Comparison of ENCODE assay signal across 1 cellular context in the genomic region with DNA sequence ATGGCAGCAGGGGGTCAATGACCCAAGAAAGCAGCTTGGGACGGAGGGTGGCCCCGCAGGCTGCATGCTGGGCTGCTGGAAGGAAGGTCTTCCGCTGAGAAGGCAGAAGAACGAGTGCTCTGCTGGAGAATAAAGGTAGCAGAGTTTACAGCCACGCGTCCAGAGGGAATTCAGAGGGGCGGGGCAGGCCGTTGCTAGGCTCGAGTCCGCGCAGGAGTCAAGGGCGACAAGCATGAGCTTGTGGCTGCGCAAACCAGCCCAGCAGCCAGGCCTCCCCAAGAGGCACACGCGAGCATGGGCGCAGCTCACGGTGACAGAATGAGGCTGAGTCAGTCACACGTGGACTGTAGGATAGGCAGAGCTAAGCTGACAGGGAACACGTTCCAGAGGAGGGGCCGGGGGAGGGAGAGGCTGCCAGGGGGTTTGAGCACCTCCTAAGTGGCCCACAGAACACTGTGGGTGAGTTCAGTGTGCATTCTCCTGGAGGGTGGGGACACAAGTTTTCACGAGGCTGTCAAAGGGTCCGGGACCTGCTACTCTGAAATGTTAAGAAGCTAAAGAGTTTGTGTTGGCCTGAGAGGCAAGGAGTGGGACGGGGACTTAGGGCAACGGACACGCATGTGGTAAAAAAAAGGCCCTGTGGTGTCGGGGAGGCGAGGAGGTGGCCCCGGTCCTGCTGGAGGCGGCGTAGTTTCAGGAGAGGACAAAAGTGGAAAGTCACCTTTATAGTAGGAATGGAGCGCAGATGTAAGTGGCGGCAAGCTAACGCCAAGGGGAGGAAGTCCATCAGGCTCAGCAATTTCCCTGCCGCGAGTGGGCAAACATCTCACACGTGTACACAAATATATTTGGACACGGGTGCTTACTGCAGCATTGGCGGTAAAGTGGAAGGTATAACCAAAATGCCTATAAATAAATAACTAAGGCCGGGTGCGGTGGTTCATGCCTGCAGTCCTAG.
A peak's percentile ranks its signal among the peaks of the same experiment; 100 is the strongest.
TF ChIP-seq lines count a peak whose summit lies in the region.

No MANE protein-coding gene starts in this region.

TF ChIP-seq in K562, 482 proteins besides CTCF, POLR2A, EP300 and RAD21 (continued from another document and continues in another):
- TF ChIP-seq, protein P1, sequence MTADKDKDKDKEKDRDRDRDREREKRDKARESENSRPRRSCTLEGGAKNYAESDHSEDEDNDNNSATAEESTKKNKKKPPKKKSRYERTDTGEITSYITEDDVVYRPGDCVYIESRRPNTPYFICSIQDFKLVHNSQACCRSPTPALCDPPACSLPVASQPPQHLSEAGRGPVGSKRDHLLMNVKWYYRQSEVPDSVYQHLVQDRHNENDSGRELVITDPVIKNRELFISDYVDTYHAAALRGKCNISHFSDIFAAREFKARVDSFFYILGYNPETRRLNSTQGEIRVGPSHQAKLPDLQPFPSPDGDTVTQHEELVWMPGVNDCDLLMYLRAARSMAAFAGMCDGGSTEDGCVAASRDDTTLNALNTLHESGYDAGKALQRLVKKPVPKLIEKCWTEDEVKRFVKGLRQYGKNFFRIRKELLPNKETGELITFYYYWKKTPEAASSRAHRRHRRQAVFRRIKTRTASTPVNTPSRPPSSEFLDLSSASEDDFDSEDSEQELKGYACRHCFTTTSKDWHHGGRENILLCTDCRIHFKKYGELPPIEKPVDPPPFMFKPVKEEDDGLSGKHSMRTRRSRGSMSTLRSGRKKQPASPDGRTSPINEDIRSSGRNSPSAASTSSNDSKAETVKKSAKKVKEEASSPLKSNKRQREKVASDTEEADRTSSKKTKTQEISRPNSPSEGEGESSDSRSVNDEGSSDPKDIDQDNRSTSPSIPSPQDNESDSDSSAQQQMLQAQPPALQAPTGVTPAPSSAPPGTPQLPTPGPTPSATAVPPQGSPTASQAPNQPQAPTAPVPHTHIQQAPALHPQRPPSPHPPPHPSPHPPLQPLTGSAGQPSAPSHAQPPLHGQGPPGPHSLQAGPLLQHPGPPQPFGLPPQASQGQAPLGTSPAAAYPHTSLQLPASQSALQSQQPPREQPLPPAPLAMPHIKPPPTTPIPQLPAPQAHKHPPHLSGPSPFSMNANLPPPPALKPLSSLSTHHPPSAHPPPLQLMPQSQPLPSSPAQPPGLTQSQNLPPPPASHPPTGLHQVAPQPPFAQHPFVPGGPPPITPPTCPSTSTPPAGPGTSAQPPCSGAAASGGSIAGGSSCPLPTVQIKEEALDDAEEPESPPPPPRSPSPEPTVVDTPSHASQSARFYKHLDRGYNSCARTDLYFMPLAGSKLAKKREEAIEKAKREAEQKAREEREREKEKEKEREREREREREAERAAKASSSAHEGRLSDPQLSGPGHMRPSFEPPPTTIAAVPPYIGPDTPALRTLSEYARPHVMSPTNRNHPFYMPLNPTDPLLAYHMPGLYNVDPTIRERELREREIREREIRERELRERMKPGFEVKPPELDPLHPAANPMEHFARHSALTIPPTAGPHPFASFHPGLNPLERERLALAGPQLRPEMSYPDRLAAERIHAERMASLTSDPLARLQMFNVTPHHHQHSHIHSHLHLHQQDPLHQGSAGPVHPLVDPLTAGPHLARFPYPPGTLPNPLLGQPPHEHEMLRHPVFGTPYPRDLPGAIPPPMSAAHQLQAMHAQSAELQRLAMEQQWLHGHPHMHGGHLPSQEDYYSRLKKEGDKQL (CRISPR knock-in tag; IDR thresholded peaks at IDR 0.05; ENCODE audit: borderline replicate concordance), result 0 out of 2 replicates have a peak, but pooled peaks have one; percentile 27
- TF ChIP-seq ZNF583 (CRISPR knock-in tag; IDR thresholded peaks at IDR 0.05), result no peak
- TF ChIP-seq SIN3A (IDR thresholded peaks at IDR 0.05; ENCODE audit: borderline replicate concordance in 2 of 2, control insufficient read depth in 1 of 2, low read depth in 2 of 2, low read length in 2 of 2), result peak in 1 of 2 experiments; percentile 91; a peak in 2 of 4 replicates
- no peak for TF ChIP-seq ZBTB17 (CRISPR knock-in tag; IDR thresholded peaks at IDR 0.05)
- TF ChIP-seq, protein P2, sequence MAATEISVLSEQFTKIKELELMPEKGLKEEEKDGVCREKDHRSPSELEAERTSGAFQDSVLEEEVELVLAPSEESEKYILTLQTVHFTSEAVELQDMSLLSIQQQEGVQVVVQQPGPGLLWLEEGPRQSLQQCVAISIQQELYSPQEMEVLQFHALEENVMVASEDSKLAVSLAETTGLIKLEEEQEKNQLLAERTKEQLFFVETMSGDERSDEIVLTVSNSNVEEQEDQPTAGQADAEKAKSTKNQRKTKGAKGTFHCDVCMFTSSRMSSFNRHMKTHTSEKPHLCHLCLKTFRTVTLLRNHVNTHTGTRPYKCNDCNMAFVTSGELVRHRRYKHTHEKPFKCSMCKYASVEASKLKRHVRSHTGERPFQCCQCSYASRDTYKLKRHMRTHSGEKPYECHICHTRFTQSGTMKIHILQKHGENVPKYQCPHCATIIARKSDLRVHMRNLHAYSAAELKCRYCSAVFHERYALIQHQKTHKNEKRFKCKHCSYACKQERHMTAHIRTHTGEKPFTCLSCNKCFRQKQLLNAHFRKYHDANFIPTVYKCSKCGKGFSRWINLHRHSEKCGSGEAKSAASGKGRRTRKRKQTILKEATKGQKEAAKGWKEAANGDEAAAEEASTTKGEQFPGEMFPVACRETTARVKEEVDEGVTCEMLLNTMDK (IDR thresholded peaks at IDR 0.05; ENCODE audit: borderline replicate concordance, insufficient read depth, low read depth, low read length, poor library complexity, severe bottlenecking), result no peak
- peak; percentile 38 for TF ChIP-seq KDM5B (IDR thresholded peaks at IDR 0.05; ENCODE audit: insufficient replicate concordance, low read depth, low read length)
- TF ChIP-seq, protein P3, sequence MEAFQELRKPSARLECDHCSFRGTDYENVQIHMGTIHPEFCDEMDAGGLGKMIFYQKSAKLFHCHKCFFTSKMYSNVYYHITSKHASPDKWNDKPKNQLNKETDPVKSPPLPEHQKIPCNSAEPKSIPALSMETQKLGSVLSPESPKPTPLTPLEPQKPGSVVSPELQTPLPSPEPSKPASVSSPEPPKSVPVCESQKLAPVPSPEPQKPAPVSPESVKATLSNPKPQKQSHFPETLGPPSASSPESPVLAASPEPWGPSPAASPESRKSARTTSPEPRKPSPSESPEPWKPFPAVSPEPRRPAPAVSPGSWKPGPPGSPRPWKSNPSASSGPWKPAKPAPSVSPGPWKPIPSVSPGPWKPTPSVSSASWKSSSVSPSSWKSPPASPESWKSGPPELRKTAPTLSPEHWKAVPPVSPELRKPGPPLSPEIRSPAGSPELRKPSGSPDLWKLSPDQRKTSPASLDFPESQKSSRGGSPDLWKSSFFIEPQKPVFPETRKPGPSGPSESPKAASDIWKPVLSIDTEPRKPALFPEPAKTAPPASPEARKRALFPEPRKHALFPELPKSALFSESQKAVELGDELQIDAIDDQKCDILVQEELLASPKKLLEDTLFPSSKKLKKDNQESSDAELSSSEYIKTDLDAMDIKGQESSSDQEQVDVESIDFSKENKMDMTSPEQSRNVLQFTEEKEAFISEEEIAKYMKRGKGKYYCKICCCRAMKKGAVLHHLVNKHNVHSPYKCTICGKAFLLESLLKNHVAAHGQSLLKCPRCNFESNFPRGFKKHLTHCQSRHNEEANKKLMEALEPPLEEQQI (IDR thresholded peaks at IDR 0.05), result no peak
- no peak for TF ChIP-seq HEY1 (CRISPR knock-in tag; IDR thresholded peaks at IDR 0.05; ENCODE audit: borderline replicate concordance)
- TF ChIP-seq, protein P4, sequence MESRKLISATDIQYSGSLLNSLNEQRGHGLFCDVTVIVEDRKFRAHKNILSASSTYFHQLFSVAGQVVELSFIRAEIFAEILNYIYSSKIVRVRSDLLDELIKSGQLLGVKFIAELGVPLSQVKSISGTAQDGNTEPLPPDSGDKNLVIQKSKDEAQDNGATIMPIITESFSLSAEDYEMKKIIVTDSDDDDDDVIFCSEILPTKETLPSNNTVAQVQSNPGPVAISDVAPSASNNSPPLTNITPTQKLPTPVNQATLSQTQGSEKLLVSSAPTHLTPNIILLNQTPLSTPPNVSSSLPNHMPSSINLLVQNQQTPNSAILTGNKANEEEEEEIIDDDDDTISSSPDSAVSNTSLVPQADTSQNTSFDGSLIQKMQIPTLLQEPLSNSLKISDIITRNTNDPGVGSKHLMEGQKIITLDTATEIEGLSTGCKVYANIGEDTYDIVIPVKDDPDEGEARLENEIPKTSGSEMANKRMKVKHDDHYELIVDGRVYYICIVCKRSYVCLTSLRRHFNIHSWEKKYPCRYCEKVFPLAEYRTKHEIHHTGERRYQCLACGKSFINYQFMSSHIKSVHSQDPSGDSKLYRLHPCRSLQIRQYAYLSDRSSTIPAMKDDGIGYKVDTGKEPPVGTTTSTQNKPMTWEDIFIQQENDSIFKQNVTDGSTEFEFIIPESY (CRISPR knock-in tag; IDR thresholded peaks at IDR 0.05), result peak; percentile 85
- TF ChIP-seq ZNF143 (CRISPR knock-in tag; IDR thresholded peaks at IDR 0.05), result no peak
- no peak for TF ChIP-seq HDAC3 (IDR thresholded peaks at IDR 0.05; ENCODE audit: borderline replicate concordance, partially characterized antibody)
- peak; percentile 30; the same call in 1 of the 2 replicates for TF ChIP-seq DPF2 (IDR thresholded peaks at IDR 0.05)
- TF ChIP-seq RBM14 (IDR thresholded peaks at IDR 0.05; ENCODE audit: borderline replicate concordance, insufficient read depth, low read depth, low read length), result no peak
- TF ChIP-seq, protein P5, sequence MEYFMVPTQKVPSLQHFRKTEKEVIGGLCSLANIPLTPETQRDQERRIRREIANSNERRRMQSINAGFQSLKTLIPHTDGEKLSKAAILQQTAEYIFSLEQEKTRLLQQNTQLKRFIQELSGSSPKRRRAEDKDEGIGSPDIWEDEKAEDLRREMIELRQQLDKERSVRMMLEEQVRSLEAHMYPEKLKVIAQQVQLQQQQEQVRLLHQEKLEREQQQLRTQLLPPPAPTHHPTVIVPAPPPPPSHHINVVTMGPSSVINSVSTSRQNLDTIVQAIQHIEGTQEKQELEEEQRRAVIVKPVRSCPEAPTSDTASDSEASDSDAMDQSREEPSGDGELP (CRISPR knock-in tag; IDR thresholded peaks at IDR 0.05; ENCODE audit: borderline replicate concordance), result peak; percentile 79; the same call in 1 of the 2 replicates
- no peak for TF ChIP-seq SLC30A9 (CRISPR knock-in tag; IDR thresholded peaks at IDR 0.05)
- TF ChIP-seq TAF1 (IDR thresholded peaks at IDR 0.05; ENCODE audit: control insufficient read depth, extremely low read depth, insufficient read depth, low read length, severe bottlenecking), result no peak
- no peak for TF ChIP-seq ZNF239 (CRISPR knock-in tag; IDR thresholded peaks at IDR 0.05)
- TF ChIP-seq, protein P6, sequence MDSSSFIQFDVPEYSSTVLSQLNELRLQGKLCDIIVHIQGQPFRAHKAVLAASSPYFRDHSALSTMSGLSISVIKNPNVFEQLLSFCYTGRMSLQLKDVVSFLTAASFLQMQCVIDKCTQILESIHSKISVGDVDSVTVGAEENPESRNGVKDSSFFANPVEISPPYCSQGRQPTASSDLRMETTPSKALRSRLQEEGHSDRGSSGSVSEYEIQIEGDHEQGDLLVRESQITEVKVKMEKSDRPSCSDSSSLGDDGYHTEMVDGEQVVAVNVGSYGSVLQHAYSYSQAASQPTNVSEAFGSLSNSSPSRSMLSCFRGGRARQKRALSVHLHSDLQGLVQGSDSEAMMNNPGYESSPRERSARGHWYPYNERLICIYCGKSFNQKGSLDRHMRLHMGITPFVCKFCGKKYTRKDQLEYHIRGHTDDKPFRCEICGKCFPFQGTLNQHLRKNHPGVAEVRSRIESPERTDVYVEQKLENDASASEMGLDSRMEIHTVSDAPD (CRISPR knock-in tag; IDR thresholded peaks at IDR 0.05), result no peak
- no peak for TF ChIP-seq ZNF699 (CRISPR knock-in tag; IDR thresholded peaks at IDR 0.05; ENCODE audit: insufficient replicate concordance)
- no peak for TF ChIP-seq NELFE (IDR thresholded peaks at IDR 0.05; ENCODE audit: insufficient read depth, insufficient read length)
- TF ChIP-seq, protein P7, sequence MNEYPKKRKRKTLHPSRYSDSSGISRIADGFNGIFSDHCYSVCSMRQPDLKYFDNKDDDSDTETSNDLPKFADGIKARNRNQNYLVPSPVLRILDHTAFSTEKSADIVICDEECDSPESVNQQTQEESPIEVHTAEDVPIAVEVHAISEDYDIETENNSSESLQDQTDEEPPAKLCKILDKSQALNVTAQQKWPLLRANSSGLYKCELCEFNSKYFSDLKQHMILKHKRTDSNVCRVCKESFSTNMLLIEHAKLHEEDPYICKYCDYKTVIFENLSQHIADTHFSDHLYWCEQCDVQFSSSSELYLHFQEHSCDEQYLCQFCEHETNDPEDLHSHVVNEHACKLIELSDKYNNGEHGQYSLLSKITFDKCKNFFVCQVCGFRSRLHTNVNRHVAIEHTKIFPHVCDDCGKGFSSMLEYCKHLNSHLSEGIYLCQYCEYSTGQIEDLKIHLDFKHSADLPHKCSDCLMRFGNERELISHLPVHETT (CRISPR knock-in tag; conservative IDR thresholded peaks at IDR 0.05 in 1 of 2, IDR thresholded peaks at IDR 0.05 in 1 of 2), result peak in 1 of 2 experiments; percentile 63; a peak in 2 of 4 replicates
- no peak for TF ChIP-seq ZNF79 (CRISPR knock-in tag; IDR thresholded peaks at IDR 0.05; ENCODE audit: low read depth)
- TF ChIP-seq ZNF263 (CRISPR knock-in tag; IDR thresholded peaks at IDR 0.05; ENCODE audit: borderline replicate concordance), result no peak; the same call in 1 of the 2 replicates
- no peak for TF ChIP-seq NFE2L1 (tag; IDR thresholded peaks at IDR 0.05; ENCODE audit: borderline replicate concordance, low read depth)
- TF ChIP-seq BACH1 (tag; IDR thresholded peaks at IDR 0.05), result no peak
- TF ChIP-seq, protein P8, sequence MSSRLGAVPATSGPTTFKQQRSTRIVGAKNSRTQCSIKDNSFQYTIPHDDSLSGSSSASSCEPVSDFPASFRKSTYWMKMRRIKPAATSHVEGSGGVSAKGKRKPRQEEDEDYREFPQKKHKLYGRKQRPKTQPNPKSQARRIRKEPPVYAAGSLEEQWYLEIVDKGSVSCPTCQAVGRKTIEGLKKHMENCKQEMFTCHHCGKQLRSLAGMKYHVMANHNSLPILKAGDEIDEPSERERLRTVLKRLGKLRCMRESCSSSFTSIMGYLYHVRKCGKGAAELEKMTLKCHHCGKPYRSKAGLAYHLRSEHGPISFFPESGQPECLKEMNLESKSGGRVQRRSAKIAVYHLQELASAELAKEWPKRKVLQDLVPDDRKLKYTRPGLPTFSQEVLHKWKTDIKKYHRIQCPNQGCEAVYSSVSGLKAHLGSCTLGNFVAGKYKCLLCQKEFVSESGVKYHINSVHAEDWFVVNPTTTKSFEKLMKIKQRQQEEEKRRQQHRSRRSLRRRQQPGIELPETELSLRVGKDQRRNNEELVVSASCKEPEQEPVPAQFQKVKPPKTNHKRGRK (tag; IDR thresholded peaks at IDR 0.05), result no peak
- TF ChIP-seq BDP1 (IDR thresholded peaks at IDR 0.05; ENCODE audit: insufficient read depth, insufficient read length), result no peak
- 0 out of 2 replicates have a peak, but pooled peaks have one; percentile 39 for TF ChIP-seq SP1 (CRISPR knock-in tag; IDR thresholded peaks at IDR 0.05)
- TF ChIP-seq NCOA4 (IDR thresholded peaks at IDR 0.05; ENCODE audit: partially characterized antibody), result no peak
- TF ChIP-seq, protein P9, sequence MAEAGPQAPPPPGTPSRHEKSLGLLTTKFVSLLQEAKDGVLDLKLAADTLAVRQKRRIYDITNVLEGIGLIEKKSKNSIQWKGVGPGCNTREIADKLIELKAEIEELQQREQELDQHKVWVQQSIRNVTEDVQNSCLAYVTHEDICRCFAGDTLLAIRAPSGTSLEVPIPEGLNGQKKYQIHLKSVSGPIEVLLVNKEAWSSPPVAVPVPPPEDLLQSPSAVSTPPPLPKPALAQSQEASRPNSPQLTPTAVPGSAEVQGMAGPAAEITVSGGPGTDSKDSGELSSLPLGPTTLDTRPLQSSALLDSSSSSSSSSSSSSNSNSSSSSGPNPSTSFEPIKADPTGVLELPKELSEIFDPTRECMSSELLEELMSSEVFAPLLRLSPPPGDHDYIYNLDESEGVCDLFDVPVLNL (CRISPR knock-in tag; IDR thresholded peaks at IDR 0.05; ENCODE audit: low read depth), result no peak
- TF ChIP-seq DACH1 (IDR thresholded peaks at IDR 0.05; ENCODE audit: partially characterized antibody), result no peak
- no peak; a peak in 1 of 3 replicates for TF ChIP-seq CBX3 (IDR thresholded peaks at IDR 0.05; ENCODE audit: borderline replicate concordance in 1 of 2, low read length in 2 of 2)
- no peak for TF ChIP-seq ZBTB8A (IDR thresholded peaks at IDR 0.05; ENCODE audit: partially characterized antibody)
- no peak for TF ChIP-seq XRCC3 (IDR thresholded peaks at IDR 0.05)
- peak; percentile 65 for TF ChIP-seq RBBP5 (IDR thresholded peaks at IDR 0.05; ENCODE audit: borderline replicate concordance, insufficient read depth, low read length, poor library complexity, severe bottlenecking)
